ENCODE assay signal across 2 cellular contexts in genomic region chr12:52067081-52067374, GRCh38.
A peak's percentile ranks its signal among the peaks of the same experiment; 100 is the strongest.
TF ChIP-seq lines count a peak whose summit lies in the region.

No MANE protein-coding gene starts in this region.

TF ChIP-seq in IMR-90, 13 proteins besides CTCF, POLR2A, EP300 and RAD21:
- TF ChIP-seq NFE2L2 (IDR thresholded peaks at IDR 0.05; ENCODE audit: low read depth, low read length) = no peak

TF ChIP-seq in K562, 482 proteins besides CTCF, POLR2A, EP300 and RAD21:
- TF ChIP-seq, protein P1, sequence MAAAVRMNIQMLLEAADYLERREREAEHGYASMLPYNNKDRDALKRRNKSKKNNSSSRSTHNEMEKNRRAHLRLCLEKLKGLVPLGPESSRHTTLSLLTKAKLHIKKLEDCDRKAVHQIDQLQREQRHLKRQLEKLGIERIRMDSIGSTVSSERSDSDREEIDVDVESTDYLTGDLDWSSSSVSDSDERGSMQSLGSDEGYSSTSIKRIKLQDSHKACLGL (CRISPR knock-in tag; IDR thresholded peaks at IDR 0.05; ENCODE audit: borderline replicate concordance, poor library complexity, severe bottlenecking) = no peak
- TF ChIP-seq FOXJ3 (CRISPR knock-in tag; IDR thresholded peaks at IDR 0.05) (no peak), NR2C2 (CRISPR knock-in tag; IDR thresholded peaks at IDR 0.05) (0 out of 2 replicates have a peak, but pooled peaks have one; percentile 19), NR2C2 (tag; IDR thresholded peaks at IDR 0.05) (no peak), THAP7 (CRISPR knock-in tag; IDR thresholded peaks at IDR 0.05) (no peak), ZBTB12 (CRISPR knock-in tag; IDR thresholded peaks at IDR 0.05) (no peak), ARHGAP35 (IDR thresholded peaks at IDR 0.05; ENCODE audit: partially characterized antibody) (no peak), IRF2 (CRISPR knock-in tag; IDR thresholded peaks at IDR 0.05) (no peak), ZNF232 (CRISPR knock-in tag; IDR thresholded peaks at IDR 0.05) (no peak)
- TF ChIP-seq, protein P2, sequence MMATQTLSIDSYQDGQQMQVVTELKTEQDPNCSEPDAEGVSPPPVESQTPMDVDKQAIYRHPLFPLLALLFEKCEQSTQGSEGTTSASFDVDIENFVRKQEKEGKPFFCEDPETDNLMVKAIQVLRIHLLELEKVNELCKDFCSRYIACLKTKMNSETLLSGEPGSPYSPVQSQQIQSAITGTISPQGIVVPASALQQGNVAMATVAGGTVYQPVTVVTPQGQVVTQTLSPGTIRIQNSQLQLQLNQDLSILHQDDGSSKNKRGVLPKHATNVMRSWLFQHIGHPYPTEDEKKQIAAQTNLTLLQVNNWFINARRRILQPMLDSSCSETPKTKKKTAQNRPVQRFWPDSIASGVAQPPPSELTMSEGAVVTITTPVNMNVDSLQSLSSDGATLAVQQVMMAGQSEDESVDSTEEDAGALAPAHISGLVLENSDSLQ (IDR thresholded peaks at IDR 0.05) = no peak
- TF ChIP-seq, protein P3, sequence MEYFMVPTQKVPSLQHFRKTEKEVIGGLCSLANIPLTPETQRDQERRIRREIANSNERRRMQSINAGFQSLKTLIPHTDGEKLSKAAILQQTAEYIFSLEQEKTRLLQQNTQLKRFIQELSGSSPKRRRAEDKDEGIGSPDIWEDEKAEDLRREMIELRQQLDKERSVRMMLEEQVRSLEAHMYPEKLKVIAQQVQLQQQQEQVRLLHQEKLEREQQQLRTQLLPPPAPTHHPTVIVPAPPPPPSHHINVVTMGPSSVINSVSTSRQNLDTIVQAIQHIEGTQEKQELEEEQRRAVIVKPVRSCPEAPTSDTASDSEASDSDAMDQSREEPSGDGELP (CRISPR knock-in tag; IDR thresholded peaks at IDR 0.05; ENCODE audit: borderline replicate concordance) = 0 out of 2 replicates have a peak, but pooled peaks have one; percentile 20
